In the genomic region with DNA sequence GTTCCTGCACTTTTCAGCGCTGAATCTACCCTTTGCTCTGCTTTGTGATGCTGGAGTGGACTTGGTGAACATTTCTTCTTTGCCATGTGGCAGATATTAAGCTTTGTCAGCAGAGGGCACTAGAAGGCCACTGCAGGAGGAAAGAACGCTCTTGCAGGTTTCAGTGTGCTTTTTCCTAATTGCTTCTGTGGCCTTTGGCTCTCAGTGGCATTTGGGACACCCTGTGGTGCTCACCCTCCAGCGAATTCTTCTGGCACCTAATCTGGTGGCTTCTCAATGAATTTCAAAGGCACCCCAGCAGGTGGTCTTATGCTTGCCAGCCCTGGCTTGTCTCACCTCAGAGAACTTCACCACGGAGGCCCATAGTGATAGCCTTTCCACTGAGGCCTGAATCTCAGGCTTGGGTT, we compare ENCODE assay signal across 8 cellular contexts.
DNase-seq lines count a peak whose midpoint lies in the region; ATAC-seq and TF ChIP-seq lines count a peak whose summit lies in the region.

No MANE protein-coding gene starts in this region.

- H3K9me3 ChIP-seq in MG63 = no peaks in the 10 kb centered on the region
- peaks cover 0 to 2% of the 10 kb centered on the region in 2 donors for H3K9me3 ChIP-seq in lung (ENCODE audit: control insufficient read depth in 2 of 2, insufficient read depth in 1 of 2, low read length in 1 of 2)
- H3K9me3 ChIP-seq in transverse colon = peaks cover 0 to 5% of the 10 kb centered on the region in 2 donors

- H3K27ac ChIP-seq in lung (ENCODE audit: low read depth in 1 of 2, low read length in 1 of 2) (no peak overlapping the region), transverse colon (no peak overlapping the region)

- H3K27me3 ChIP-seq in MG63 (no peaks in the 10 kb centered on the region), lung (ENCODE audit: control insufficient read depth, insufficient read depth) (no peaks in the 10 kb centered on the region), transverse colon (peaks cover 4% of the 10 kb centered on the region)

- intact Hi-C loops in transverse colon (cut with DNase I; ENCODE audit: low total_unique reads) = no loop called here

- TF ChIP-seq CTCF in cardiac fibroblast (IDR thresholded peaks at IDR 0.05; ENCODE audit: low read depth, low read length) (peak; percentile 80), lung (IDR thresholded peaks at IDR 0.05; ENCODE audit: control extremely low read depth, extremely low read depth) (peak; percentile 14), transverse colon (IDR thresholded peaks at IDR 0.05) (peak; percentile 43 to 56 (median 52))

- no peak overlapping the region for H3K4me3 ChIP-seq in MG63
- H3K4me3 ChIP-seq in cardiac fibroblast (replicated peaks in 1 of 2; ENCODE audit: low read depth in 2 of 2, low read length in 2 of 2) = no peak overlapping the region
- H3K4me3 ChIP-seq in lung = no peak overlapping the region
- no peak overlapping the region for H3K4me3 ChIP-seq in transverse colon

- in situ Hi-C loops in transverse colon (cut with MboI; ENCODE audit: low pct_ligation_motif_present in 1 of 4, low pct_unique_long_range_greater_than_20kb in 1 of 4, low sequenced_read_pairs in 3 of 4) = no loop called here

- H3K4me1 ChIP-seq in lung (ENCODE audit: control insufficient read depth in 2 of 2, insufficient read depth in 2 of 2, low read length in 2 of 2) = no peaks in the 10 kb centered on the region
- no peaks in the 10 kb centered on the region for H3K4me1 ChIP-seq in transverse colon

- DNase-seq in activated CD4-positive, alpha-beta T cell treated with anti-CD3 and anti-CD28 coated beads for 24 hours (ENCODE audit: low read depth in 2 of 2) = peak; percentile 6 to 10
- DNase-seq in activated CD4-positive, alpha-beta T cell treated with anti-CD3 and anti-CD28 coated beads for 1 hour = no peak
- peak; percentile 7 for DNase-seq in MG63
- DNase-seq in RPMI8226 = peak; percentile 51
- DNase-seq in cardiac fibroblast (ENCODE audit: low read depth in 2 of 2) = peak; percentile 57 to 62
- DNase-seq in lung (ENCODE audit: low spot score) = no peak
- peak; percentile 12 for DNase-seq in transverse colon

- no peak for ATAC-seq in lung (ENCODE audit: insufficient read depth, low FRiP score)
- no peak for ATAC-seq in HG03521 (IDR thresholded peaks at IDR 0.05; ENCODE audit: unreplicated experiment)

- TF ChIP-seq POLR2A in transverse colon (IDR thresholded peaks at IDR 0.05) = no peak

- H3K36me3 ChIP-seq in MG63 (no peaks in the 10 kb centered on the region), lung (ENCODE audit: control insufficient read depth in 2 of 2, insufficient read depth in 2 of 2, low read length in 2 of 2) (no peaks in the 10 kb centered on the region), transverse colon (no peaks in the 10 kb centered on the region)

- TF ChIP-seq EP300 in transverse colon (IDR thresholded peaks at IDR 0.05; ENCODE audit: low read depth) = no peak

- WGBS in lung, 2 donors = 27 to 28% methylated on average over 4 of the region's 4 CpGs
- 0 to 28% methylated on average over 1 to 4 of the region's 4 CpGs for WGBS in transverse colon (ENCODE audit: low coverage in 1 of 2), 2 donors

Comparison
In these comparisons a context has a peak if more than half of its experiments do, and no peak if none do; other contexts are left out.
1. DNase-seq: peak in activated CD4-positive, alpha-beta T cell treated with anti-CD3 and anti-CD28 coated beads for 24 hours (2 of 2), MG63 (single experiment), RPMI8226 (single experiment), cardiac fibroblast (2 of 2) and transverse colon (single experiment); none in activated CD4-positive, alpha-beta T cell treated with anti-CD3 and anti-CD28 coated beads for 1 hour (single experiment) and lung (single experiment).
2. CTCF ChIP-seq: peak in every context shown above with its lines; median percentile 80 in cardiac fibroblast; 52 in transverse colon; 14 in lung.